Comparison of ENCODE assay signal across 13 cellular contexts in the genomic region with DNA sequence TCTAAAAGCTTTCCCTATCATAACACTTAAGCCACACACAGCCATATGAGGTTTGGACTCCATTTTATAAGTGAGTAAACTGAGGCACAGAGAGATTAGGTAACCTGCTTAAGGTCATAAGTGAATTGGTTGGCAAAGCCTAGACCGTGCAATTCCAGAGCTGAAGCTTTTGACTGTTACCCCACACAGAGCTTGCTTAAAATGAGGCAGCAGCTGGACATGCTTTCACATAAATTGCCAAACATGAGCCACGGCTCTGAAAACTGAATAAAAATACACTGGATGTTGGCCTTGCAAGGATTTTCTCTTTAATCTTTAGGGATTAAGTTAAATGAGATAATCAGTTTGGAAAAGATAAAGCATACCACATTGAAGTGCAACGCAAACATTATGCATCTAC. TPM values are rescaled to one million over a fixed set of nuclear protein-coding genes. Genes with fewer than 3 reads are reported as not detected.
A peak's percentile ranks its signal among the peaks of the same experiment; 100 is the strongest.
DNase-seq lines count a peak whose midpoint lies in the region; ATAC-seq, FAIRE-seq and TF ChIP-seq lines count a peak whose summit lies in the region.
"Had no signal": no experiment of that assay in that cellular context is flagged by ENCODE, and none has a peak within 500 bp of the region (broad histone marks: within the 10 kb centered on the region; RNA-seq: fewer than 3 reads in every experiment).

No MANE protein-coding gene starts in this region.

- 76% methylated on average over 3 of the region's 3 CpGs for WGBS in SK-N-SH (ENCODE audit: low lambda C conversion rate)

- no peaks in the 10 kb centered on the region for H3K9me3 ChIP-seq in BLaER1 treated with 17β-estradiol and CSF1 and Interleukin-3, amounts not matched to agents 10 nM and 100 nM (replicated peaks in 1 of 11)
- H3K9me3 ChIP-seq in Peyer's patch (no peaks in the 10 kb centered on the region), keratinocyte (ENCODE audit: control insufficient read depth, low read depth, low read length) (no peaks in the 10 kb centered on the region), SK-N-SH (no peaks in the 10 kb centered on the region)
- H3K9me3 ChIP-seq: breast epithelium had no signal

- dilution Hi-C loops in keratinocyte (cut with MboI; ENCODE audit: extremely low pct_ligation_motif_present, low sequenced_read_pairs): no loop called here

- DNase-seq in Peyer's patch: no peak
- no peak for DNase-seq in keratinocyte (ENCODE audit: low read depth, low spot score)
- DNase-seq in NCI-H1694 treated with DMSO at 0.1 percent for 48 hours (lab: John Stamatoyannopoulos, UW): no peak
- no peak for DNase-seq in SK-N-SH
- DNase-seq in SHP77 treated with DMSO at 0.1 percent for 48 hours (lab: John Stamatoyannopoulos, UW): no peak
- DNase-seq in stimulated activated CD4-positive, alpha-beta T cell treated with anti-CD3 and anti-CD28 coated beads, Interleukin-4, amount 100 ng/mL, for 4 hours: no peak
- DNase-seq: head of caudate nucleus, left ventricle myocardium superior, occipital lobe had no signal

- no peak for TF ChIP-seq RAD21 in SK-N-SH (IDR thresholded peaks at IDR 0.05; ENCODE audit: low read length)

- TF ChIP-seq POLR2A in Peyer's patch (IDR thresholded peaks at IDR 0.05): no peak

- peaks cover 86 to 100% (median 91%) of the 10 kb centered on the region in 10 experiments for H3K4me1 ChIP-seq in BLaER1 treated with 17β-estradiol and CSF1 and Interleukin-3, amounts not matched to agents 10 nM and 100 nM
- H3K4me1 ChIP-seq in Peyer's patch (peaks cover 0 to 12% (median 2%) of the 10 kb centered on the region in 4 donors), keratinocyte (ENCODE audit: control insufficient read depth, extremely low read depth, insufficient read depth, low read length) (peaks cover 11% of the 10 kb centered on the region), SK-N-SH (ENCODE audit: control insufficient read depth in 1 of 2, insufficient read depth in 2 of 2, low read depth in 1 of 2, low read length in 1 of 2) (peaks cover 9 to 18% of the 10 kb centered on the region in 2 experiments; a peak in 3 of 4 replicates)
- H3K4me1 ChIP-seq: breast epithelium had no signal

- H2AFZ ChIP-seq in keratinocyte (ENCODE audit: control insufficient read depth, low read length) (no peak overlapping the region), SK-N-SH (ENCODE audit: low read depth) (no peak overlapping the region)

- H4K20me1 ChIP-seq in BLaER1 treated with 17β-estradiol and CSF1 and Interleukin-3, amounts not matched to agents 10 nM and 100 nM: no peaks in the 10 kb centered on the region
- no peaks in the 10 kb centered on the region for H4K20me1 ChIP-seq in keratinocyte (ENCODE audit: control insufficient read depth, extremely low read depth, insufficient read depth, low read length)
- H4K20me1 ChIP-seq in SK-N-SH (ENCODE audit: insufficient read depth): no peaks in the 10 kb centered on the region

- H3K4me3 ChIP-seq in BLaER1 treated with 17β-estradiol and CSF1 and Interleukin-3, amounts not matched to agents 10 nM and 100 nM: peak overlapping the region in 5 of 10 experiments; percentile 36 to 72 (median 63); a peak in 9 of 20 replicates
- peak overlapping the region in 3 of 4 donors; percentile 11 to 45 (median 42) for H3K4me3 ChIP-seq in Peyer's patch
- H3K4me3 ChIP-seq in keratinocyte (ENCODE audit: control insufficient read depth in 2 of 3, extremely low read depth in 1 of 3, insufficient read depth in 2 of 3, low read depth in 1 of 3, low read length in 3 of 3): no peak overlapping the region
- no peak overlapping the region for H3K4me3 ChIP-seq in SK-N-SH (ENCODE audit: low read depth in 2 of 2, low read length in 1 of 2)
- H3K4me3 ChIP-seq: breast epithelium had no signal

- no peak for FAIRE-seq in keratinocyte (lab: Jason Lieb, UNC)
- FAIRE-seq: G401.6 had no signal

- no peaks in the 10 kb centered on the region for H3K9me2 ChIP-seq in SK-N-SH

- POLR2A ChIA-PET in SK-N-SH (lab: Yijun Ruan, JAX): no interaction called here

- TF ChIP-seq EP300 in SK-N-SH (IDR thresholded peaks at IDR 0.05; ENCODE audit: borderline replicate concordance in 1 of 2, low read depth in 1 of 2, low read length in 1 of 2): no peak

- peak overlapping the region; percentile 68 to 93 (median 85) for H3K4me2 ChIP-seq in BLaER1 treated with 17β-estradiol and CSF1 and Interleukin-3, amounts not matched to agents 10 nM and 100 nM
- H3K4me2 ChIP-seq in keratinocyte (ENCODE audit: control insufficient read depth, extremely low read depth, insufficient read depth, low read depth, low read length) (peak overlapping the region; percentile 27), SK-N-SH (no peak overlapping the region)

- peaks cover 8% of the 10 kb centered on the region for H3F3A ChIP-seq in SK-N-SH (replicated peaks; ENCODE audit: insufficient read depth)

- H3K9me1 ChIP-seq in keratinocyte (ENCODE audit: control insufficient read depth, extremely low read depth, insufficient read depth, low read length): no peaks in the 10 kb centered on the region

- H3K79me2 ChIP-seq in keratinocyte (ENCODE audit: control insufficient read depth, insufficient read depth, low read length) (no peaks in the 10 kb centered on the region), SK-N-SH (ENCODE audit: insufficient read depth) (no peaks in the 10 kb centered on the region)

- peak overlapping the region in 10 of 11 experiments; percentile 43 to 89 (median 80); a peak in 20 of 22 replicates for H3K27ac ChIP-seq in BLaER1 treated with 17β-estradiol and CSF1 and Interleukin-3, amounts not matched to agents 10 nM and 100 nM
- H3K27ac ChIP-seq in Peyer's patch: peak overlapping the region in 2 of 4 donors; percentile 52 to 80
- H3K27ac ChIP-seq in keratinocyte (ENCODE audit: control insufficient read depth, insufficient read depth, low read length): no peak overlapping the region
- no peak overlapping the region for H3K27ac ChIP-seq in SK-N-SH (ENCODE audit: low read depth in 2 of 2, low read length in 1 of 2)
- H3K27ac ChIP-seq: breast epithelium had no signal

- peak overlapping the region; percentile 5 to 82 (median 65); a peak in 16 of 22 replicates for H3K9ac ChIP-seq in BLaER1 treated with 17β-estradiol and CSF1 and Interleukin-3, amounts not matched to agents 10 nM and 100 nM
- H3K9ac ChIP-seq in keratinocyte (ENCODE audit: control insufficient read depth, extremely low read depth, insufficient read depth, low read length): no peak overlapping the region
- H3K9ac ChIP-seq in SK-N-SH: no peak overlapping the region

- CTCF ChIA-PET in SK-N-SH (lab: Yijun Ruan, JAX): interaction anchor here (0.6 to 2.0 kb wide), 12 partner anchors 9 to 878 kb away, joined by 3 to 7 read pairs (median 4); no protein-coding TSS in a partner anchor

- TF ChIP-seq CTCF in Peyer's patch (IDR thresholded peaks at IDR 0.05) (no peak), keratinocyte (optimal IDR thresholded peaks at IDR 0.05 in 1 of 3, IDR thresholded peaks at IDR 0.05 in 1 of 3, conservative IDR thresholded peaks at IDR 0.05 in 1 of 3; ENCODE audit: extremely low read depth in 1 of 3, insufficient read depth in 2 of 3, low read length in 3 of 3) (no peak), SK-N-SH (IDR thresholded peaks at IDR 0.05) (no peak)

- ATAC-seq in GM18909 (IDR thresholded peaks at IDR 0.05; ENCODE audit: poor library complexity, unreplicated experiment): peak; percentile 4
- ATAC-seq: left ventricle myocardium superior had no signal

- H3K36me3 ChIP-seq in BLaER1 treated with 17β-estradiol and CSF1 and Interleukin-3, amounts not matched to agents 10 nM and 100 nM: no peaks in the 10 kb centered on the region
- no peaks in the 10 kb centered on the region for H3K36me3 ChIP-seq in Peyer's patch
- H3K36me3 ChIP-seq in keratinocyte (ENCODE audit: control insufficient read depth in 2 of 2, extremely low read depth in 1 of 2, insufficient read depth in 2 of 2, low read length in 2 of 2): no peaks in the 10 kb centered on the region
- H3K36me3 ChIP-seq in SK-N-SH (replicated peaks in 1 of 2; ENCODE audit: control insufficient read depth in 1 of 2, insufficient read depth in 2 of 2, low read length in 1 of 2): no peaks in the 10 kb centered on the region
- H3K36me3 ChIP-seq: breast epithelium had no signal

- no peaks in the 10 kb centered on the region for H3K27me3 ChIP-seq in BLaER1 treated with 17β-estradiol and CSF1 and Interleukin-3, amounts not matched to agents 10 nM and 100 nM
- no peaks in the 10 kb centered on the region for H3K27me3 ChIP-seq in Peyer's patch
- H3K27me3 ChIP-seq in keratinocyte (ENCODE audit: control insufficient read depth, extremely low read depth, insufficient read depth, low read length): no peaks in the 10 kb centered on the region
- no peaks in the 10 kb centered on the region for H3K27me3 ChIP-seq in SK-N-SH (ENCODE audit: insufficient read depth)
- H3K27me3 ChIP-seq: breast epithelium had no signal

TF ChIP-seq in SK-N-SH, 30 proteins besides CTCF, POLR2A, EP300 and RAD21:
- no peak for TF ChIP-seq MXI1 (IDR thresholded peaks at IDR 0.05; ENCODE audit: low read depth, low read length)
- TF ChIP-seq MAX (IDR thresholded peaks at IDR 0.05; ENCODE audit: low read depth): no peak
- no peak for TF ChIP-seq JUND (IDR thresholded peaks at IDR 0.05)
- no peak for TF ChIP-seq FOSL2 (IDR thresholded peaks at IDR 0.05; ENCODE audit: borderline replicate concordance, low read depth)
TF ChIP-seq in SK-N-SH: peak in this region for 0.

RNA-seq across cellular contexts. Expression of gene RIPOR2, which starts 2.5 kb away (rescaled TPM):
- total RNA-seq in Peyer's patch: 100 to 1,000 TPM in 1 of 4 donors, 1 to 10 TPM in 3; 3.7 to 112 (median 6.1) TPM
- polyA plus RNA-seq in keratinocyte (0.01 to 0.07 TPM (median 0.01 TPM) in 3 replicates), SK-N-SH (2012; rRNA removed) (0.05 TPM in 2 replicates)
- polyA plus RNA-seq in keratinocyte (2011; ENCODE audit: low read depth): 0.29 TPM
- 0.01 and 0.02 TPM in 2 replicates for polyA plus RNA-seq in keratinocyte (2011; cell fraction: cytosol; rRNA removed)
- 0.06 and 0.07 TPM in 2 replicates for polyA plus RNA-seq in keratinocyte (2011; cell fraction: nucleus; rRNA removed)
- 0.10 TPM in 1 of 2 replicates, not detected in the other for polyA plus RNA-seq in keratinocyte (2012; ENCODE audit: low replicate concordance)
- polyA minus RNA-seq in keratinocyte: 0.10 TPM in 1 of 3 replicates, not detected in the others
- not detected for polyA minus RNA-seq in keratinocyte (2011; cell fraction: cytosol; rRNA and poly(A)+ RNA removed)
- not detected in 2 replicates for polyA minus RNA-seq in keratinocyte (2011; cell fraction: nucleus; rRNA and poly(A)+ RNA removed)
- polyA plus RNA-seq in SK-N-SH (2012; cell fraction: cytosol; rRNA removed): 0.05 and 0.10 TPM in 2 replicates
- 0.05 and 0.13 TPM in 2 replicates for polyA plus RNA-seq in SK-N-SH (2012; cell fraction: nucleus; rRNA removed)

Comparison
In these comparisons a context has a peak if more than half of its experiments do, and no peak if none do; other contexts are left out.
1. H3K27ac ChIP-seq: peak in BLaER1 treated with 17β-estradiol and CSF1 and Interleukin-3, amounts not matched to agents 10 nM and 100 nM (10 of 11); none in keratinocyte (single experiment) and SK-N-SH (0 of 2).
2. H3K4me3 ChIP-seq: peak in Peyer's patch (3 of 4); none in keratinocyte (0 of 3) and SK-N-SH (0 of 2).
3. H3K9ac ChIP-seq: peak in BLaER1 treated with 17β-estradiol and CSF1 and Interleukin-3, amounts not matched to agents 10 nM and 100 nM (11 of 11); none in keratinocyte (single experiment) and SK-N-SH (single experiment).